ENCODE assay signal across 1 cellular context in genomic region chr16:72099377-72099818, GRCh38.
TF ChIP-seq lines count a peak whose summit lies in the region.

No MANE protein-coding gene starts in this region.

TF ChIP-seq in HepG2, 621 proteins besides CTCF, POLR2A, EP300 and RAD21 (continued from another document and continues in another):
- TF ChIP-seq KIAA2018 (CRISPR knock-in tag; IDR thresholded peaks at IDR 0.05; ENCODE audit: borderline replicate concordance) (no peak), SNAI1 (CRISPR knock-in tag; IDR thresholded peaks at IDR 0.05; ENCODE audit: borderline replicate concordance) (no peak), RBAK (CRISPR knock-in tag; IDR thresholded peaks at IDR 0.05) (no peak), ZNF230 (CRISPR knock-in tag; IDR thresholded peaks at IDR 0.05) (0 out of 2 replicates have a peak, but pooled peaks have one; percentile 32), ZNF562 (CRISPR knock-in tag; IDR thresholded peaks at IDR 0.05; ENCODE audit: borderline replicate concordance) (no peak), SAP130 (CRISPR knock-in tag; IDR thresholded peaks at IDR 0.05; ENCODE audit: low read depth) (peak; percentile 67; the same call in 1 of the 2 replicates), ZFX (CRISPR knock-in tag; IDR thresholded peaks at IDR 0.05; ENCODE audit: low read depth) (peak; percentile 29; the same call in 1 of the 2 replicates), FUBP1 (CRISPR knock-in tag; IDR thresholded peaks at IDR 0.05; ENCODE audit: borderline replicate concordance) (0 out of 2 replicates have a peak, but pooled peaks have one; percentile 71), ZNF598 (CRISPR knock-in tag; IDR thresholded peaks at IDR 0.05; ENCODE audit: borderline replicate concordance) (0 out of 2 replicates have a peak, but pooled peaks have one; percentile 84), EED (CRISPR knock-in tag; IDR thresholded peaks at IDR 0.05) (peak; percentile 70), KLF16 (CRISPR knock-in tag; IDR thresholded peaks at IDR 0.05) (no peak), ZC3H13 (CRISPR knock-in tag; IDR thresholded peaks at IDR 0.05) (no peak), TARDBP (CRISPR knock-in tag; IDR thresholded peaks at IDR 0.05) (0 out of 2 replicates have a peak, but pooled peaks have one; percentile 15), ZNF20 (CRISPR knock-in tag; IDR thresholded peaks at IDR 0.05) (no peak), FOXP1 (IDR thresholded peaks at IDR 0.05) (no peak), FOXP1 (CRISPR knock-in tag; IDR thresholded peaks at IDR 0.05) (no peak), ZNF687 (CRISPR knock-in tag; IDR thresholded peaks at IDR 0.05) (peak; percentile 44), NCOA1 (CRISPR knock-in tag; IDR thresholded peaks at IDR 0.05) (no peak), ISX (CRISPR knock-in tag; conservative IDR thresholded peaks at IDR 0.05) (no peak), GABPA (IDR thresholded peaks at IDR 0.05; ENCODE audit: low read depth, low read length) (no peak), GABPA (CRISPR knock-in tag; IDR thresholded peaks at IDR 0.05; ENCODE audit: low read depth) (no peak)
- TF ChIP-seq, protein P1, sequence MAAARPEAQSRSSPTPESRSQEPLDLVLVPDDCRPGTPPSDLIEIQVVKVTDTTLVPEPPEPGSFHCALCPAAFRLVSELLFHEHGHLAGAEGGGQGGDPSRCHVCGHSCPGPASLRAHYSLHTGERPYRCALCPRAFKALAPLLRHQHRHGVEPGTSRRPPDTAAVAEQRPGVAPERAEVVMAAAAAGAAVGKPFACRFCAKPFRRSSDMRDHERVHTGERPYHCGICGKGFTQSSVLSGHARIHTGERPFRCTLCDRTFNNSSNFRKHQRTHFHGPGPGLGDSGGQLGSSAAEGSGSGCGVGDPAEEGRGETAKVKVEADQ (CRISPR knock-in tag; IDR thresholded peaks at IDR 0.05; ENCODE audit: borderline replicate concordance) = 0 out of 2 replicates have a peak, but pooled peaks have one; percentile 25
- TF ChIP-seq, protein P2, sequence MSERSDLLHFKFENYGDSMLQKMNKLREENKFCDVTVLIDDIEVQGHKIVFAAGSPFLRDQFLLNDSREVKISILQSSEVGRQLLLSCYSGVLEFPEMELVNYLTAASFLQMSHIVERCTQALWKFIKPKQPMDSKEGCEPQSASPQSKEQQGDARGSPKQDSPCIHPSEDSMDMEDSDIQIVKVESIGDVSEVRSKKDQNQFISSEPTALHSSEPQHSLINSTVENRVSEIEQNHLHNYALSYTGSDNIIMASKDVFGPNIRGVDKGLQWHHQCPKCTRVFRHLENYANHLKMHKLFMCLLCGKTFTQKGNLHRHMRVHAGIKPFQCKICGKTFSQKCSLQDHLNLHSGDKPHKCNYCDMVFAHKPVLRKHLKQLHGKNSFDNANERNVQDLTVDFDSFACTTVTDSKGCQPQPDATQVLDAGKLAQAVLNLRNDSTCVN (CRISPR knock-in tag; IDR thresholded peaks at IDR 0.05; ENCODE audit: borderline replicate concordance) = no peak
- TF ChIP-seq, protein P3, sequence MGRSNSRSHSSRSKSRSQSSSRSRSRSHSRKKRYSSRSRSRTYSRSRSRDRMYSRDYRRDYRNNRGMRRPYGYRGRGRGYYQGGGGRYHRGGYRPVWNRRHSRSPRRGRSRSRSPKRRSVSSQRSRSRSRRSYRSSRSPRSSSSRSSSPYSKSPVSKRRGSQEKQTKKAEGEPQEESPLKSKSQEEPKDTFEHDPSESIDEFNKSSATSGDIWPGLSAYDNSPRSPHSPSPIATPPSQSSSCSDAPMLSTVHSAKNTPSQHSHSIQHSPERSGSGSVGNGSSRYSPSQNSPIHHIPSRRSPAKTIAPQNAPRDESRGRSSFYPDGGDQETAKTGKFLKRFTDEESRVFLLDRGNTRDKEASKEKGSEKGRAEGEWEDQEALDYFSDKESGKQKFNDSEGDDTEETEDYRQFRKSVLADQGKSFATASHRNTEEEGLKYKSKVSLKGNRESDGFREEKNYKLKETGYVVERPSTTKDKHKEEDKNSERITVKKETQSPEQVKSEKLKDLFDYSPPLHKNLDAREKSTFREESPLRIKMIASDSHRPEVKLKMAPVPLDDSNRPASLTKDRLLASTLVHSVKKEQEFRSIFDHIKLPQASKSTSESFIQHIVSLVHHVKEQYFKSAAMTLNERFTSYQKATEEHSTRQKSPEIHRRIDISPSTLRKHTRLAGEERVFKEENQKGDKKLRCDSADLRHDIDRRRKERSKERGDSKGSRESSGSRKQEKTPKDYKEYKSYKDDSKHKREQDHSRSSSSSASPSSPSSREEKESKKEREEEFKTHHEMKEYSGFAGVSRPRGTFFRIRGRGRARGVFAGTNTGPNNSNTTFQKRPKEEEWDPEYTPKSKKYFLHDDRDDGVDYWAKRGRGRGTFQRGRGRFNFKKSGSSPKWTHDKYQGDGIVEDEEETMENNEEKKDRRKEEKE (IDR thresholded peaks at IDR 0.05) = no peak
- TF ChIP-seq, protein P4, sequence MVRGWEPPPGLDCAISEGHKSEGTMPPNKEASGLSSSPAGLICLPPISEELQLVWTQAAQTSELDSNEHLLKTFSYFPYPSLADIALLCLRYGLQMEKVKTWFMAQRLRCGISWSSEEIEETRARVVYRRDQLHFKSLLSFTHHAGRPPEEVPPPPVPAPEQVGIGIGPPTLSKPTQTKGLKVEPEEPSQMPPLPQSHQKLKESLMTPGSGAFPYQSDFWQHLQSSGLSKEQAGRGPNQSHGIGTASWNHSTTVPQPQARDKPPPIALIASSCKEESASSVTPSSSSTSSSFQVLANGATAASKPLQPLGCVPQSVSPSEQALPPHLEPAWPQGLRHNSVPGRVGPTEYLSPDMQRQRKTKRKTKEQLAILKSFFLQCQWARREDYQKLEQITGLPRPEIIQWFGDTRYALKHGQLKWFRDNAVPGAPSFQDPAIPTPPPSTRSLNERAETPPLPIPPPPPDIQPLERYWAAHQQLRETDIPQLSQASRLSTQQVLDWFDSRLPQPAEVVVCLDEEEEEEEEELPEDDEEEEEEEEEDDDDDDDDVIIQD (CRISPR knock-in tag; IDR thresholded peaks at IDR 0.05; ENCODE audit: low read depth) = no peak
- TF ChIP-seq, protein P5, sequence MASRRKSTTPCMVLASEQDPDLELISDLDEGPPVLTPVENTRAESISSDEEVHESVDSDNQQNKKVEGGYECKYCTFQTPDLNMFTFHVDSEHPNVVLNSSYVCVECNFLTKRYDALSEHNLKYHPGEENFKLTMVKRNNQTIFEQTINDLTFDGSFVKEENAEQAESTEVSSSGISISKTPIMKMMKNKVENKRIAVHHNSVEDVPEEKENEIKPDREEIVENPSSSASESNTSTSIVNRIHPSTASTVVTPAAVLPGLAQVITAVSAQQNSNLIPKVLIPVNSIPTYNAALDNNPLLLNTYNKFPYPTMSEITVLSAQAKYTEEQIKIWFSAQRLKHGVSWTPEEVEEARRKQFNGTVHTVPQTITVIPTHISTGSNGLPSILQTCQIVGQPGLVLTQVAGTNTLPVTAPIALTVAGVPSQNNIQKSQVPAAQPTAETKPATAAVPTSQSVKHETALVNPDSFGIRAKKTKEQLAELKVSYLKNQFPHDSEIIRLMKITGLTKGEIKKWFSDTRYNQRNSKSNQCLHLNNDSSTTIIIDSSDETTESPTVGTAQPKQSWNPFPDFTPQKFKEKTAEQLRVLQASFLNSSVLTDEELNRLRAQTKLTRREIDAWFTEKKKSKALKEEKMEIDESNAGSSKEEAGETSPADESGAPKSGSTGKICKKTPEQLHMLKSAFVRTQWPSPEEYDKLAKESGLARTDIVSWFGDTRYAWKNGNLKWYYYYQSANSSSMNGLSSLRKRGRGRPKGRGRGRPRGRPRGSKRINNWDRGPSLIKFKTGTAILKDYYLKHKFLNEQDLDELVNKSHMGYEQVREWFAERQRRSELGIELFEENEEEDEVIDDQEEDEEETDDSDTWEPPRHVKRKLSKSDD (CRISPR knock-in tag; IDR thresholded peaks at IDR 0.05; ENCODE audit: low read depth) = no peak
- TF ChIP-seq, protein P6, sequence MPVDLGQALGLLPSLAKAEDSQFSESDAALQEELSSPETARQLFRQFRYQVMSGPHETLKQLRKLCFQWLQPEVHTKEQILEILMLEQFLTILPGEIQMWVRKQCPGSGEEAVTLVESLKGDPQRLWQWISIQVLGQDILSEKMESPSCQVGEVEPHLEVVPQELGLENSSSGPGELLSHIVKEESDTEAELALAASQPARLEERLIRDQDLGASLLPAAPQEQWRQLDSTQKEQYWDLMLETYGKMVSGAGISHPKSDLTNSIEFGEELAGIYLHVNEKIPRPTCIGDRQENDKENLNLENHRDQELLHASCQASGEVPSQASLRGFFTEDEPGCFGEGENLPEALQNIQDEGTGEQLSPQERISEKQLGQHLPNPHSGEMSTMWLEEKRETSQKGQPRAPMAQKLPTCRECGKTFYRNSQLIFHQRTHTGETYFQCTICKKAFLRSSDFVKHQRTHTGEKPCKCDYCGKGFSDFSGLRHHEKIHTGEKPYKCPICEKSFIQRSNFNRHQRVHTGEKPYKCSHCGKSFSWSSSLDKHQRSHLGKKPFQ (CRISPR knock-in tag; IDR thresholded peaks at IDR 0.05; ENCODE audit: insufficient replicate concordance) = no peak
